ENCODE assay signal across 1 cellular context in genomic region chr3:186984064-186984463, GRCh38.
TF ChIP-seq lines count a peak whose summit lies in the region.

No MANE protein-coding gene starts in this region.

TF ChIP-seq in SK-N-SH, 30 proteins besides CTCF, POLR2A, EP300 and RAD21 (continued from another document):
- TF ChIP-seq ZBTB33 (IDR thresholded peaks at IDR 0.05; ENCODE audit: borderline replicate concordance, low read depth) (no peak), SMC3 (IDR thresholded peaks at IDR 0.05; ENCODE audit: low read depth, low read length) (no peak), ELF1 (IDR thresholded peaks at IDR 0.05) (no peak), GATA2 (CRISPR knock-in tag; IDR thresholded peaks at IDR 0.05) (no peak), FOSL2 (IDR thresholded peaks at IDR 0.05; ENCODE audit: borderline replicate concordance, low read depth) (no peak), FOXM1 (IDR thresholded peaks at IDR 0.05; ENCODE audit: low read depth) (no peak)
